In the genomic region with DNA sequence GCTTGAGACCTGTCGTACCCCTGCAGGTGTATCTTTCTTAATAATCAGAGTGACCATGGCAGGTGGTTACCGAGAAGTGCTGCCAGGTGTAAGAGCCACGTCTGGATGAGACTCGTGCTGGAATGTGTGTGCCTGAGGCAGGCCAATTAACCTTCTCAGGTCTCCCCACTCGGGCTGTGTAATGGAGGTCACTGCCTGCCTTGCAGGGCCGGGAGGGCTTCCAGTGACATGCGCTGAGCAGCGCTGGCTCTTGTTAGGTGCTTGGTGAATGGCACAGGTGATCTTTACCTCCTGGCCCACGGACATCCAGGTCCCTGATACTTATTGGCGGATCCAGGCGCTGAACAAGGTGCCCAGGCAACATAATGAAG, we compare ENCODE assay signal across 1 cellular context.
TF ChIP-seq lines count a peak whose summit lies in the region.

No MANE protein-coding gene starts in this region.

TF ChIP-seq in IMR-90, 13 proteins besides CTCF, POLR2A, EP300 and RAD21 (continued from another document):
- TF ChIP-seq RCOR1 (IDR thresholded peaks at IDR 0.05; ENCODE audit: insufficient replicate concordance, low read length), result no peak
- TF ChIP-seq, protein P1, sequence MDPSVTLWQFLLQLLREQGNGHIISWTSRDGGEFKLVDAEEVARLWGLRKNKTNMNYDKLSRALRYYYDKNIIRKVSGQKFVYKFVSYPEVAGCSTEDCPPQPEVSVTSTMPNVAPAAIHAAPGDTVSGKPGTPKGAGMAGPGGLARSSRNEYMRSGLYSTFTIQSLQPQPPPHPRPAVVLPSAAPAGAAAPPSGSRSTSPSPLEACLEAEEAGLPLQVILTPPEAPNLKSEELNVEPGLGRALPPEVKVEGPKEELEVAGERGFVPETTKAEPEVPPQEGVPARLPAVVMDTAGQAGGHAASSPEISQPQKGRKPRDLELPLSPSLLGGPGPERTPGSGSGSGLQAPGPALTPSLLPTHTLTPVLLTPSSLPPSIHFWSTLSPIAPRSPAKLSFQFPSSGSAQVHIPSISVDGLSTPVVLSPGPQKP (IDR thresholded peaks at IDR 0.05; ENCODE audit: borderline replicate concordance, low read depth, low read length), result no peak
- TF ChIP-seq CEBPB (IDR thresholded peaks at IDR 0.05; ENCODE audit: low read depth, low read length), result no peak
- TF ChIP-seq BHLHE40 (IDR thresholded peaks at IDR 0.05; ENCODE audit: low read depth, low read length), result no peak
- TF ChIP-seq, protein P2, sequence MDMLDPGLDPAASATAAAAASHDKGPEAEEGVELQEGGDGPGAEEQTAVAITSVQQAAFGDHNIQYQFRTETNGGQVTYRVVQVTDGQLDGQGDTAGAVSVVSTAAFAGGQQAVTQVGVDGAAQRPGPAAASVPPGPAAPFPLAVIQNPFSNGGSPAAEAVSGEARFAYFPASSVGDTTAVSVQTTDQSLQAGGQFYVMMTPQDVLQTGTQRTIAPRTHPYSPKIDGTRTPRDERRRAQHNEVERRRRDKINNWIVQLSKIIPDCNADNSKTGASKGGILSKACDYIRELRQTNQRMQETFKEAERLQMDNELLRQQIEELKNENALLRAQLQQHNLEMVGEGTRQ (IDR thresholded peaks at IDR 0.05; ENCODE audit: low read depth, low read length), result no peak
- TF ChIP-seq SMC3 (IDR thresholded peaks at IDR 0.05; ENCODE audit: low read depth, low read length), result no peak
- no peak for TF ChIP-seq MXI1 (IDR thresholded peaks at IDR 0.05; ENCODE audit: borderline replicate concordance, low read depth, low read length)
